ENCODE assay signal across 29 cellular contexts in the genomic region with DNA sequence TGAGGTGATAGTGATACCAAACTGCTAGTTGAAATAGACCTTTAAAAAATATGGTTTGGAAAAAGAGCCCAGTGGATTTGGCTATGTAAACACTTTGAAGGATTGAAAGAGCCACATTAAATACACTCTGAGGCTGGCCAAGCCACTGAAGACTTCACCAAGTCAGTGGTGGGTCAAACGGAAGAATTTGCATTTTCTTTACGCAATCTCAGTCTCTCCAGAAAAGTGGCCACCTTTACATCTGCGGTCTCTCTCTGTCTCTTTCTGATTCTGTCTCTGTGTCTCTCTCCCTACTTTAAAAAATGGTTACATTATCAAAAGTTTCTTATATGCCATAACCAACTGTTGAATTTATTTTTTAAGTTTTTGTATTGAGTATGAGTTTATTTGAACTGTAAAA.
"Had no signal": no experiment of that assay in that cellular context is flagged by ENCODE, and none has a peak within 500 bp of the region (broad histone marks: within the 10 kb centered on the region; RNA-seq: fewer than 3 reads in every experiment).

No MANE protein-coding gene starts in this region.

- H3K27me3 ChIP-seq: colonic mucosa, esophagus squamous epithelium, gastrocnemius medialis, heart right ventricle had no signal

- H3K4me3 Mint-ChIP-seq: dendritic cell treated with granulocyte-macrophage colony-stimulating factor and Interleukin-4, amounts not matched to agents 40 ng/mL and 50 ng/mL, for 4 days; effector memory CD8-positive, alpha-beta T cell; endodermal cell; mesothelial cell of epicardium; naive B cell; naive thymus-derived CD8-positive, alpha-beta T cell had no signal

- H3K4me1 ChIP-seq: colonic mucosa, esophagus squamous epithelium, lower lobe of right lung had no signal

- H3K9me3 ChIP-seq: colonic mucosa, esophagus squamous epithelium, gastrocnemius medialis, heart right ventricle, left ventricle myocardium inferior, lower lobe of right lung, mucosa of descending colon had no signal

- ATAC-seq: effector memory CD8-positive, alpha-beta T cell; esophagus mucosa; gastrocnemius medialis; heart right ventricle; left colon; left lobe of liver; lower lobe of right lung; mucosa of descending colon; naive thymus-derived CD8-positive, alpha-beta T cell had no signal

- DNase-seq: colonic mucosa; cortex of kidney; effector CD8-positive, alpha-beta T cell; effector memory CD8-positive, alpha-beta T cell; endodermal cell; erythroblast; esophagus squamous epithelium; foreskin melanocyte; gastrocnemius medialis; glutamatergic neuron; head of caudate nucleus; heart right ventricle; hippocampal formation; islet precursor cell; kidney; kidney glomerular epithelial cell; left colon; left ventricle myocardium inferior; lower lobe of right lung; mesenchymal stem cell; mucosa of descending colon; naive B cell; naive thymus-derived CD8-positive, alpha-beta T cell had no signal

- H3K27ac ChIP-seq: colonic mucosa, epithelial cell of prostate, esophagus squamous epithelium, gastrocnemius medialis, heart right ventricle, left ventricle myocardium inferior, lower lobe of right lung had no signal

- H3K4me1 Mint-ChIP-seq: naive B cell; naive thymus-derived CD8-positive, alpha-beta T cell had no signal

- H3K36me3 Mint-ChIP-seq: mesothelial cell of epicardium; naive B cell; naive thymus-derived CD8-positive, alpha-beta T cell had no signal

- H3K27me3 Mint-ChIP-seq: effector memory CD8-positive, alpha-beta T cell; naive thymus-derived CD8-positive, alpha-beta T cell had no signal

- H3K4me3 ChIP-seq: colonic mucosa, esophagus squamous epithelium, gastrocnemius medialis, heart right ventricle, left ventricle myocardium inferior, lower lobe of right lung, mucosa of descending colon had no signal

- H3K36me3 ChIP-seq: colonic mucosa, esophagus squamous epithelium, gastrocnemius medialis, heart right ventricle, left ventricle myocardium inferior, lower lobe of right lung had no signal

- H3K9me3 Mint-ChIP-seq: dendritic cell treated with granulocyte-macrophage colony-stimulating factor and Interleukin-4, amounts not matched to agents 40 ng/mL and 50 ng/mL, for 4 days; endodermal cell had no signal

- FAIRE-seq: endometrium, kidney had no signal

- H3K27ac Mint-ChIP-seq: dendritic cell treated with granulocyte-macrophage colony-stimulating factor and Interleukin-4, amounts not matched to agents 40 ng/mL and 50 ng/mL, for 4 days; effector memory CD8-positive, alpha-beta T cell; endodermal cell; naive B cell; naive thymus-derived CD8-positive, alpha-beta T cell had no signal
